Comparison of ENCODE assay signal across 2 cellular contexts in genomic region chr2:141869572-141869971, GRCh38.
TF ChIP-seq lines count a peak whose summit lies in the region.

No MANE protein-coding gene starts in this region.

TF ChIP-seq in HepG2, 621 proteins besides CTCF, POLR2A, EP300 and RAD21 (continued from another document):
- TF ChIP-seq LCORL (IDR thresholded peaks at IDR 0.05): peak; percentile 60; the same call in 1 of the 2 replicates
- no peak for TF ChIP-seq LCORL (CRISPR knock-in tag; IDR thresholded peaks at IDR 0.05)

TF ChIP-seq in K562, 482 proteins besides CTCF, POLR2A, EP300 and RAD21 (continued from another document):
- TF ChIP-seq, protein P1, sequence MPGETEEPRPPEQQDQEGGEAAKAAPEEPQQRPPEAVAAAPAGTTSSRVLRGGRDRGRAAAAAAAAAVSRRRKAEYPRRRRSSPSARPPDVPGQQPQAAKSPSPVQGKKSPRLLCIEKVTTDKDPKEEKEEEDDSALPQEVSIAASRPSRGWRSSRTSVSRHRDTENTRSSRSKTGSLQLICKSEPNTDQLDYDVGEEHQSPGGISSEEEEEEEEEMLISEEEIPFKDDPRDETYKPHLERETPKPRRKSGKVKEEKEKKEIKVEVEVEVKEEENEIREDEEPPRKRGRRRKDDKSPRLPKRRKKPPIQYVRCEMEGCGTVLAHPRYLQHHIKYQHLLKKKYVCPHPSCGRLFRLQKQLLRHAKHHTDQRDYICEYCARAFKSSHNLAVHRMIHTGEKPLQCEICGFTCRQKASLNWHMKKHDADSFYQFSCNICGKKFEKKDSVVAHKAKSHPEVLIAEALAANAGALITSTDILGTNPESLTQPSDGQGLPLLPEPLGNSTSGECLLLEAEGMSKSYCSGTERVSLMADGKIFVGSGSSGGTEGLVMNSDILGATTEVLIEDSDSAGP (CRISPR knock-in tag; IDR thresholded peaks at IDR 0.05): no peak
- TF ChIP-seq NFXL1 (CRISPR knock-in tag; IDR thresholded peaks at IDR 0.05) (no peak), RFX7 (CRISPR knock-in tag; IDR thresholded peaks at IDR 0.05) (no peak), NFIC (IDR thresholded peaks at IDR 0.05) (peak; percentile 58), NFIX (CRISPR knock-in tag; IDR thresholded peaks at IDR 0.05; ENCODE audit: low read depth) (peak; percentile 50; the same call in 1 of the 2 replicates)
